Comparison of ENCODE assay signal across 10 cellular contexts in the genomic region with DNA sequence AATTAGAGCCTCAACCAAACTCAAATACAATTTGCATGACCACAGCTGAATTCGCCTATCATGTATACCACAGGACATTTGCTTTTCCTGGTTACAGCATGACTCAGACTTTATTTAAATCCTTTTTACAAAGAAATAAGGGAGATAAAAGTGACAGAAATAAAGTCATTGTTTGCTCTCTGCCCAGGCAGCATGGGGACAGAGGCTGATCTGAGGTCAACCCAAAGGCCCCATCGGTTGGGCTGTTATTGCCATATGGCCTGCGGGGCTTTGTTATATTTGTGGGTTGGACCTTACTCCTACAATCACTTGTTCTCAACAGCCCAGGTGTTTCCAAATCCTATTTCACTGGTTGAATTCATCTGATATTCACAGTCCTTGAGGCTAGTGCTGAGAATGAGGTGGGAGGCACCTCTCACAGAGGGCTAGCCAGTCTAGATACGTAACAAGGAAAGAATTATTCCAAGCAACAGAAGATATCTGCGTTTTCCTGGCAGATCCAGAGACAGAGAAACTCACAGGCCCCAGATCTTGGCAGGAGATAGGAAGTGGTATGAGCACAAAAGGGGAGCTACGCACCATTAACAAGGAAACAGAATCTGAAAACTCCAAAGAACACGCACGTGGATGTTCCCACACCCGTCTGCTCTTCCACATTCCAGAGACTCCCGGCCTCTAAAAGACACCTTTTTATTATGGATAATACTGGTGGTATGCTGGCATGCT.
DNase-seq lines count a peak whose midpoint lies in the region; ATAC-seq, FAIRE-seq and TF ChIP-seq lines count a peak whose summit lies in the region.
"Had no signal": no experiment of that assay in that cellular context is flagged by ENCODE, and none has a peak within 500 bp of the region (broad histone marks: within the 10 kb centered on the region; RNA-seq: fewer than 3 reads in every experiment).

No MANE protein-coding gene starts in this region.

- H3K36me3 ChIP-seq in SJSA1, result peaks cover 7% of the 10 kb centered on the region; the same call in 1 of the 2 replicates
- peaks cover 0 to 3% (median 0%) of the 10 kb centered on the region in 3 donors for H3K36me3 ChIP-seq in esophagus squamous epithelium
- no peaks in the 10 kb centered on the region for H3K36me3 ChIP-seq in gastroesophageal sphincter

- intact Hi-C loops in esophagus squamous epithelium (cut with DNase I), result no loop called here
- intact Hi-C loops in natural killer cell (cut with micrococcal nuclease), result no loop called here

- H3K27me3 Mint-ChIP-seq in natural killer cell (ENCODE audit: low read depth in 2 of 2), result no peaks in the 10 kb centered on the region
- H3K27me3 Mint-ChIP-seq: activated CD4-positive, alpha-beta memory T cell treated with anti-CD3 and anti-CD28 coated beads, Interleukin-2, amount 10 ng/mL, durations not matched to agents 7 days and 5 days had no signal

- POLR2A ChIA-PET in A549 (lab: Yijun Ruan, JAX), result no interaction called here

- H3K27me3 ChIP-seq in SJSA1 (replicated peaks), result no peaks in the 10 kb centered on the region
- H3K27me3 ChIP-seq in esophagus squamous epithelium, result no peaks in the 10 kb centered on the region
- no peaks in the 10 kb centered on the region for H3K27me3 ChIP-seq in gastroesophageal sphincter

- no peak overlapping the region; the same call in 2 of the 3 replicates for H3K4me2 ChIP-seq in A549

- no peak for TF ChIP-seq POLR2A in A549 (IDR thresholded peaks at IDR 0.05; ENCODE audit: low read length)
- TF ChIP-seq POLR2A in esophagus squamous epithelium (IDR thresholded peaks at IDR 0.05), result no peak
- TF ChIP-seq POLR2A in gastroesophageal sphincter (IDR thresholded peaks at IDR 0.05), result no peak

- no peak for TF ChIP-seq CTCF in A549 (IDR thresholded peaks at IDR 0.05)
- no peak for TF ChIP-seq CTCF in esophagus squamous epithelium (IDR thresholded peaks at IDR 0.05)
- TF ChIP-seq CTCF in natural killer cell (IDR thresholded peaks at IDR 0.05), result no peak
- TF ChIP-seq CTCF in gastroesophageal sphincter (IDR thresholded peaks at IDR 0.05), result no peak

- 84% methylated on average over 10 of the region's 10 CpGs for WGBS in A549 (ENCODE audit: missing lambda C conversion rate)
- 50 to 64% methylated on average over 10 of the region's 10 CpGs for WGBS in esophagus squamous epithelium, 2 donors
- WGBS in gastroesophageal sphincter (ENCODE audit: low coverage in 1 of 2), 2 donors, result 63 to 80% methylated on average over 7 to 8 of the region's 10 CpGs

- H3K9me3 ChIP-seq in A549 (no peaks in the 10 kb centered on the region), SJSA1 (replicated peaks) (peaks cover 2% of the 10 kb centered on the region; the same call in 1 of the 2 replicates), esophagus squamous epithelium (no peaks in the 10 kb centered on the region), gastroesophageal sphincter (no peaks in the 10 kb centered on the region)

- no peaks in the 10 kb centered on the region for H3K9me3 Mint-ChIP-seq in natural killer cell
- H3K9me3 Mint-ChIP-seq: activated CD4-positive, alpha-beta memory T cell treated with anti-CD3 and anti-CD28 coated beads, Interleukin-2, amount 10 ng/mL, durations not matched to agents 7 days and 5 days had no signal

- no peaks in the 10 kb centered on the region for H3K36me3 Mint-ChIP-seq in natural killer cell

- no peak for TF ChIP-seq RAD21 in A549 (conservative IDR thresholded peaks at IDR 0.05 in 1 of 2, IDR thresholded peaks at IDR 0.05 in 1 of 2)

- CTCF ChIA-PET in A549 (lab: Yijun Ruan, JAX), result interaction anchor here (1.4 to 7.8 kb wide), 4 partner anchors 11 to 342 kb away, joined by 3 to 68 read pairs (median 10); no protein-coding TSS in a partner anchor

- peak overlapping the region in 1 of 2 experiments; percentile 35; a peak in 4 of 6 replicates for H3K27ac ChIP-seq in A549
- 0 out of 2 replicates have a peak overlapping the region, but pooled peaks have one; percentile 3 for H3K27ac ChIP-seq in SJSA1
- H3K27ac ChIP-seq in esophagus squamous epithelium, result peak overlapping the region; percentile 27 to 68 (median 60)
- peak overlapping the region in 1 of 4 donors; percentile 41 for H3K27ac ChIP-seq in gastroesophageal sphincter

- ATAC-seq in A549 (no peak), natural killer cell (no peak), gastroesophageal sphincter (no peak), GM21423 (IDR thresholded peaks at IDR 0.05; ENCODE audit: unreplicated experiment) (no peak), HG03460 (IDR thresholded peaks at IDR 0.05; ENCODE audit: unreplicated experiment) (no peak)

- TF ChIP-seq EP300 in A549 (IDR thresholded peaks at IDR 0.05) (no peak), gastroesophageal sphincter (IDR thresholded peaks at IDR 0.05) (no peak)

- peak overlapping the region; percentile 44 to 54 for H3K27ac Mint-ChIP-seq in natural killer cell
- H3K27ac Mint-ChIP-seq: activated CD4-positive, alpha-beta memory T cell treated with anti-CD3 and anti-CD28 coated beads, Interleukin-2, amount 10 ng/mL, durations not matched to agents 7 days and 5 days had no signal

- H3K4me3 Mint-ChIP-seq in natural killer cell, result no peak overlapping the region
- H3K4me3 Mint-ChIP-seq: activated CD4-positive, alpha-beta memory T cell treated with anti-CD3 and anti-CD28 coated beads, Interleukin-2, amount 10 ng/mL, durations not matched to agents 7 days and 5 days had no signal

- DNase-seq in A549 (ENCODE audit: low read depth in 1 of 2, low spot score in 1 of 2), result no peak
- no peak for DNase-seq in SJSA1 (ENCODE audit: low read depth in 1 of 2, low spot score in 2 of 2)
- no peak for DNase-seq in esophagus squamous epithelium (lab: John Stamatoyannopoulos, UW)
- no peak for DNase-seq in natural killer cell
- DNase-seq in NCI-H446 (lab: John Stamatoyannopoulos, UW), result no peak
- DNase-seq: activated CD4-positive, alpha-beta memory T cell treated with anti-CD3 and anti-CD28 coated beads, Interleukin-2, amount 10 ng/mL, durations not matched to agents 7 days and 5 days; aorta had no signal

- no peak overlapping the region for H3K4me3 ChIP-seq in A549
- no peak overlapping the region for H3K4me3 ChIP-seq in SJSA1
- no peak overlapping the region for H3K4me3 ChIP-seq in esophagus squamous epithelium
- H3K4me3 ChIP-seq in gastroesophageal sphincter, result no peak overlapping the region

- peaks cover 86 to 98% of the 10 kb centered on the region in 2 donors for H3K4me1 Mint-ChIP-seq in natural killer cell

- no peak for FAIRE-seq in A549 (lab: Jason Lieb, UNC)

- H3K4me1 ChIP-seq in A549 (peaks cover 12% of the 10 kb centered on the region; the same call in 2 of the 3 replicates), SJSA1 (replicated peaks) (peaks cover 39% of the 10 kb centered on the region), esophagus squamous epithelium (peaks cover 10 to 76% (median 23%) of the 10 kb centered on the region in 3 donors), gastroesophageal sphincter (peaks cover 0 to 51% (median 5%) of the 10 kb centered on the region in 3 donors)

TF ChIP-seq in A549, 52 proteins besides CTCF, POLR2A, EP300 and RAD21:
- TF ChIP-seq FOSL2 (IDR thresholded peaks at IDR 0.05) (no peak), FOSL2 (CRISPR knock-in tag; IDR thresholded peaks at IDR 0.05) (peak; percentile 28; the same call in 1 of the 2 replicates), PHF8 (IDR thresholded peaks at IDR 0.05; ENCODE audit: borderline replicate concordance, low read depth) (no peak)
TF ChIP-seq in A549: peak in this region for 1.
